9 cellular contexts compared by ENCODE assay signal in the genomic region with DNA sequence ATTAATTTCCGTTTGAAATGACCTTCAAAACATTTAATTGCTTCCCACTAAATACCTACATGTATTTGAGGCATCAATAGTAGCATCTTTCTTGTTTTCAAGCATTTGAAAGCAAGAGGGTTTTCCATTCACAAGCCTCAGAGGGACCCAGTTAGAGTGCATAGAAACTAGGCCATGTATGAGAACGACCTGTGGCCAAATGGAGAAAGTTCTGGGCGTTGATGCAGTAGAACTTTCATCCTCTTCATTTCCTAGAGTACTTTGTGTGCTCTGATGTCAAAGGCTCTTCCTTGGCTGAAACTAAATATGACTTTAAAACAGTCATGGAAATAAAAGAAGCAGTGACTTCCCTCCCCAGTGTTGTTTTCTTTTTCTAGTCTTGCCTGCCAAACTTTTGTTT. TPM values are rescaled to one million over a fixed set of nuclear protein-coding genes. Genes with fewer than 3 reads are reported as not detected.
DNase-seq lines count a peak whose midpoint lies in the region; ATAC-seq, FAIRE-seq and TF ChIP-seq lines count a peak whose summit lies in the region.
"Had no signal": no experiment of that assay in that cellular context is flagged by ENCODE, and none has a peak within 500 bp of the region (broad histone marks: within the 10 kb centered on the region; RNA-seq: fewer than 3 reads in every experiment).

No MANE protein-coding gene starts in this region.

- POLR2A ChIA-PET in A549 (lab: Yijun Ruan, JAX): interaction anchor here (1.4 to 2.4 kb wide), 4 partner anchors 8 to 201 kb away, joined by 5 to 15 read pairs (median 11); a partner anchor contains a TSS
- POLR2A ChIA-PET in K562 (lab: Yijun Ruan, JAX): interaction anchor here (0.6 kb wide), 1 partner anchor 95 kb away, joined by 3 read pairs; no protein-coding TSS in a partner anchor

- H3K4me3 ChIP-seq in A549 (no peak overlapping the region), K562 (no peak overlapping the region), MG63 (no peak overlapping the region)

- peaks cover 37% of the 10 kb centered on the region for H3K4me1 Mint-ChIP-seq in HFFc6 (ENCODE audit: low read depth)
- H3K4me1 Mint-ChIP-seq in neural crest cell: peaks cover 19% of the 10 kb centered on the region

- no peak for DNase-seq in A549 (ENCODE audit: low read depth in 1 of 2, low spot score in 1 of 2)
- DNase-seq in HFFc6: no peak
- no peak for DNase-seq in K562 (ENCODE audit: extremely low read depth in 1 of 4, low spot score in 3 of 4)
- no peak for DNase-seq in neural crest cell (ENCODE audit: low read depth, low spot score)
- no peak for DNase-seq in NCI-H1436 (lab: John Stamatoyannopoulos, UW)
- DNase-seq in MG63: no peak
- no peak for DNase-seq in NOMO-1 (lab: John Stamatoyannopoulos, UW; ENCODE audit: unreplicated experiment in 2 of 2)
- DNase-seq: KBM-7 had no signal

- H3K27ac Mint-ChIP-seq in HFFc6 (peak overlapping the region; percentile 80), neural crest cell (ENCODE audit: unreplicated experiment) (no peak overlapping the region)

- H3K4me1 ChIP-seq in A549 (peaks cover 17% of the 10 kb centered on the region; the same call in 2 of the 3 replicates), K562 (replicated peaks in 1 of 2; ENCODE audit: control insufficient read depth in 2 of 2, insufficient read depth in 2 of 2, low read length in 2 of 2) (peaks cover 0 to 9% of the 10 kb centered on the region in 2 experiments; a peak in 2 of 5 replicates)

- ATAC-seq in A549 (no peak), K562 (no peak), HG03565 (IDR thresholded peaks at IDR 0.05; ENCODE audit: unreplicated experiment) (no peak)

- peak overlapping the region in 1 of 2 experiments; percentile 83; a peak in 1 of 4 replicates for H3K9ac ChIP-seq in K562 (ENCODE audit: insufficient read depth in 1 of 2, low read depth in 2 of 2, low read length in 2 of 2)

- TF ChIP-seq CTCF in A549 (IDR thresholded peaks at IDR 0.05) (no peak), HFFc6 (IDR thresholded peaks at IDR 0.05) (no peak), K562 (IDR thresholded peaks at IDR 0.05 in 2 of 3, conservative IDR thresholded peaks at IDR 0.05 in 1 of 3; ENCODE audit: insufficient read depth in 2 of 3, low read depth in 1 of 3, low read length in 3 of 3) (no peak), neural crest cell (conservative IDR thresholded peaks at IDR 0.05) (no peak)

- H3K27ac ChIP-seq in A549: no peak overlapping the region; a peak in 1 of 6 replicates
- H3K27ac ChIP-seq in K562 (ENCODE audit: extremely low read depth, low read depth, low read length): no peak overlapping the region

- no peak for TF ChIP-seq RAD21 in A549 (conservative IDR thresholded peaks at IDR 0.05 in 1 of 2, IDR thresholded peaks at IDR 0.05 in 1 of 2)
- TF ChIP-seq RAD21 in K562 (CRISPR knock-in tag; conservative IDR thresholded peaks at IDR 0.05 in 1 of 2, IDR thresholded peaks at IDR 0.05 in 1 of 2): no peak

- 40% methylated on average over 3 of the region's 3 CpGs for WGBS in A549 (ENCODE audit: missing lambda C conversion rate)
- 0% methylated on average over 3 of the region's 3 CpGs for WGBS in K562 (ENCODE audit: insufficient coverage, low coverage, missing lambda C conversion rate)

- H3K9me1 ChIP-seq in K562 (ENCODE audit: control insufficient read depth, insufficient read depth, low read length): no peaks in the 10 kb centered on the region

- H3K4me2 ChIP-seq in A549 (peak overlapping the region; percentile 70), K562 (ENCODE audit: insufficient read depth, low read length) (no peak overlapping the region)

- TF ChIP-seq EP300 in A549 (IDR thresholded peaks at IDR 0.05) (no peak), K562 (IDR thresholded peaks at IDR 0.05; ENCODE audit: low read length) (no peak)

- H3K9me3 Mint-ChIP-seq in HFFc6 (no peaks in the 10 kb centered on the region), neural crest cell (no peaks in the 10 kb centered on the region)

- H3K36me3 ChIP-seq in K562 (ENCODE audit: control insufficient read depth, insufficient read depth, low read length): no peaks in the 10 kb centered on the region
- no peaks in the 10 kb centered on the region for H3K36me3 ChIP-seq in MG63

- H3K9me3 ChIP-seq in A549 (no peaks in the 10 kb centered on the region), K562 (replicated peaks; ENCODE audit: control insufficient read depth, insufficient read depth, low read depth, low read length) (no peaks in the 10 kb centered on the region), MG63 (no peaks in the 10 kb centered on the region)

- intact Hi-C loops in K562 (cut with micrococcal nuclease): loop anchor here (5.0 kb wide), 2 partner anchors 199 to 534 kb away; no protein-coding TSS in a partner anchor

- H4K20me1 ChIP-seq in K562 (replicated peaks; ENCODE audit: control insufficient read depth, insufficient read depth, low read length): no peaks in the 10 kb centered on the region

- H3K4me3 Mint-ChIP-seq in HFFc6 (peak overlapping the region; percentile 95), neural crest cell (peak overlapping the region; percentile 85)

- in situ Hi-C loops in K562 (cut with MboI): loop anchor here (10.0 kb wide), 2 partner anchors 101 to 201 kb away; no protein-coding TSS in a partner anchor

- TF ChIP-seq POLR2A in A549 (IDR thresholded peaks at IDR 0.05; ENCODE audit: low read length) (no peak), K562 (conservative IDR thresholded peaks at IDR 0.05) (no peak)

- no peaks in the 10 kb centered on the region for H3K36me3 Mint-ChIP-seq in HFFc6 (ENCODE audit: low read depth)
- no peaks in the 10 kb centered on the region for H3K36me3 Mint-ChIP-seq in neural crest cell (ENCODE audit: low read depth)

- BruUV-seq in K562 (replicated peaks; lab: Mats Ljungman, UMichigan): no TSS peak

- no peak for FAIRE-seq in A549 (lab: Jason Lieb, UNC)
- FAIRE-seq in K562 (lab: Jason Lieb, UNC): no peak

- CTCF ChIA-PET in A549 (lab: Yijun Ruan, JAX) (interaction anchor here (0.7 to 2.6 kb wide), 31 partner anchors 10 to 714 kb away, joined by 3 to 44 read pairs (median 5); no protein-coding TSS in a partner anchor), K562 (lab: Yijun Ruan, JAX; ENCODE audit: low intra/inter-chr PET ratio) (no interaction called here)

- H3K27me3 ChIP-seq in K562 (ENCODE audit: control insufficient read depth in 2 of 2, insufficient read depth in 2 of 2, low read length in 2 of 2) (no peaks in the 10 kb centered on the region), MG63 (no peaks in the 10 kb centered on the region)

- H3K27me3 Mint-ChIP-seq in HFFc6 (ENCODE audit: insufficient read depth): no peaks in the 10 kb centered on the region
- H3K27me3 Mint-ChIP-seq in neural crest cell (ENCODE audit: low read depth): no peaks in the 10 kb centered on the region

- H3K79me2 ChIP-seq in K562 (ENCODE audit: control insufficient read depth, insufficient read depth, low read length): peaks cover 5% of the 10 kb centered on the region

- H2AFZ ChIP-seq in K562 (ENCODE audit: low read depth, low read length): peak overlapping the region; percentile 97

TF ChIP-seq in A549, 52 proteins besides CTCF, POLR2A, EP300 and RAD21 (continues in another document):
- TF ChIP-seq EHF (CRISPR knock-in tag; IDR thresholded peaks at IDR 0.05): no peak
- no peak for TF ChIP-seq NFE2L2 (conservative IDR thresholded peaks at IDR 0.05; ENCODE audit: low read length)
- TF ChIP-seq HOXB13 (CRISPR knock-in tag; IDR thresholded peaks at IDR 0.05; ENCODE audit: low read depth): no peak

TF ChIP-seq in K562, 482 proteins besides CTCF, POLR2A, EP300 and RAD21 (continues in another document):
- TF ChIP-seq WHSC1 (IDR thresholded peaks at IDR 0.05; ENCODE audit: low read length): no peak

RNA-seq across cellular contexts. Expression of a gene that starts 0.9 kb away (rescaled TPM):
- 74.4 and 97.5 TPM in 2 replicates for polyA plus RNA-seq in A549 (2011; rRNA removed)
- 63.0 and 76.2 TPM in 2 replicates for polyA plus RNA-seq in A549 (2012; cell fraction: cytosol; rRNA removed)
- polyA plus RNA-seq in A549 (2012; cell fraction: nucleus; rRNA removed): 54.3 and 55.2 TPM in 2 replicates
- 69.2 to 79.1 TPM (median 75.4 TPM) in 3 replicates for polyA plus RNA-seq in A549 (2017; fragmentation: RNase III; extraction: RNeasy Plus Mini Kit Qiagen cat#74134 plus additional on column Dnase treatment)
- polyA minus RNA-seq in A549 (2011; rRNA and poly(A)+ RNA removed): 14.1 and 16.4 TPM in 2 replicates
- total RNA-seq in HFFc6 (2021; fragmentation: NEBNext Ultra II Directional; extraction: Animal tissue kit (Norgen Biotek cat#: 25700)): 10 to 100 TPM; 50.0 to 75.0 (median 54.1) TPM
- 15.4 and 17.6 TPM in 2 replicates for total RNA-seq in K562 (2011; cell fraction: chromatin; rRNA removed; ENCODE audit: low replicate concordance)
- 20.0 and 20.5 TPM in 2 replicates for total RNA-seq in K562 (2011; cell fraction: nucleolus; rRNA removed)
- 20.5 and 27.2 TPM in 2 replicates for total RNA-seq in K562 (2011; cell fraction: nucleoplasm; rRNA removed)
- 18.5 and 21.6 TPM in 2 replicates for total RNA-seq in K562 (2014; rRNA removed)
- 17.1 and 20.8 TPM in 2 replicates for total RNA-seq in K562 (2014; rRNA removed; fragmentation: Illumina TruSeq; extraction: Trizol)
- total RNA-seq in K562 (2015; rRNA removed; fragmentation: Illumina TruSeq; extraction: Trizol): 13.9 and 14.3 TPM in 2 replicates
- 14.5 and 15.7 TPM in 2 replicates for total RNA-seq in K562 (2021)
- 10.1 and 10.2 TPM in 2 replicates for polyA plus RNA-seq in K562 (2011; rRNA removed)
- 8.9 and 10.3 TPM in 2 replicates for polyA plus RNA-seq in K562 (2011; cell fraction: cytosol; rRNA removed)
- polyA plus RNA-seq in K562 (2011; cell fraction: nucleus; rRNA removed): 4.3 and 6.8 TPM in 2 replicates
- 16.4 and 25.2 TPM in 2 replicates for polyA plus RNA-seq in K562 (2012)
- polyA plus RNA-seq in K562 (2014; fragmentation: Illumina TruSeq; extraction: Trizol): 13.6 and 15.6 TPM in 2 replicates
- polyA plus RNA-seq in K562 (2014; fragmentation: Nextera tagmentation; extraction: Ambion mirVana): 10 to 100 TPM; 16.4 to 20.1 TPM
- polyA plus RNA-seq in K562 (2014; rRNA removed): 12.4 and 12.8 TPM in 2 replicates
- 8.4 and 14.6 TPM in 2 replicates for polyA minus RNA-seq in K562 (2011; rRNA and poly(A)+ RNA removed)
- 3.0 and 5.6 TPM in 2 replicates for polyA minus RNA-seq in K562 (2011; cell fraction: cytosol; rRNA and poly(A)+ RNA removed)
- polyA minus RNA-seq in K562 (2011; cell fraction: nucleus; rRNA and poly(A)+ RNA removed): 5.3 and 8.9 TPM in 2 replicates
- total RNA-seq in neural crest cell: 38.9 and 41.7 TPM in 2 replicates
- total RNA-seq in MG63 (2014; rRNA removed; shearing (Covaris generic); ENCODE audit: low replicate concordance): 31.8 and 33.8 TPM in 2 replicates
